8 cellular contexts compared by ENCODE assay signal in the genomic region with DNA sequence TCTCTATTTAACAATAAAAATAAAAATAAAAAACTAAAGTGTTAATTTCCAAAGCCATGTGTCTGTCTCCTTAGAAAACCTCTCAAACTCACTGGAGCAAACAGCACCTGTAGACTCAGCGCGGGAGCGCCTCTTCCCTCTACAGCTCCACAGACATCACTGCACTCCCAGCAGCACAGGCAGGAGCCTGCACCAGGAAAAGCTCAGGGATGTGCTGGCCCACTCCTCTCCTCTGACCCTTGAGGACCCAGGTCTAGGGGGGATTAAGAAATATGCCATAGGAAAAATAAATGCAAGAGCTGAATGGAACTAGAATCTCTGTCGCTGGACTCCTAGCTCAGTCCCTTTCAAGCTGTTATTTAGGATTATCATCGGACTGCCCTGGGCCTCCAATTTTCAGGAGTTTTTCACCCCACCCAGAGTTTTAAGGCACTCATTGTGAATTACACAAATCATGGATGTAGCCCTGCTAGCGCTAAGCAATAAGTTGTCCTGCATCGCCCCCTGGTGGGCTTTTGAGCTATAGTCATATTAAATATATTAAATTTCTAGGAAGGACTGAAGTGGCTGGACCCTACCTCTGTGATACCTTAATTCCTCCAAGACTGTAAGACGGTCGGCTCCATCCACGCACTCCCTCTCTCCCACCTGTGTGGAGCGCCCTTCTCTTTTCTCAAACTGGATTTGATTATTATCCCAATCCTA.
DNase-seq lines count a peak whose midpoint lies in the region; ATAC-seq and TF ChIP-seq lines count a peak whose summit lies in the region.

No MANE protein-coding gene starts in this region.

- H3K9me3 ChIP-seq in AG04450 (ENCODE audit: control insufficient read depth, insufficient read depth, low read length): peaks cover 29% of the 10 kb centered on the region

- no peak overlapping the region for H3K4me3 ChIP-seq in AG04450 (ENCODE audit: low read depth, low read length)

- POLR2A ChIA-PET in AG04450 (lab: Yijun Ruan, JAX): no interaction called here

- CTCF ChIA-PET in AG04450 (lab: Charles Lee): interaction anchor here (0.6 to 1.9 kb wide), 17 partner anchors 15 to 913 kb away, joined by 3 to 51 read pairs (median 4); no protein-coding TSS in a partner anchor

- peak; percentile 60 for ATAC-seq in GM18907 (IDR thresholded peaks at IDR 0.05; ENCODE audit: unreplicated experiment)
- ATAC-seq in left lobe of liver: peak; percentile 93
- no peak for ATAC-seq in HG03565 (IDR thresholded peaks at IDR 0.05; ENCODE audit: unreplicated experiment)

- peak; percentile 34 for DNase-seq in AG04450 (ENCODE audit: low read depth, low spot score)
- peak; percentile 6 for DNase-seq in NCI-H2196 treated with DMSO at 0.1 percent for 48 hours (lab: John Stamatoyannopoulos, UW; ENCODE audit: unreplicated experiment)
- peak; percentile 33 for DNase-seq in activated CD4-positive, CD25-positive, alpha-beta regulatory T cell treated with anti-CD3 and anti-CD28 coated beads, Interleukin-2, amount 50 U/mL, for 16 hours (ENCODE audit: low read depth, low spot score)
- peak; percentile 78 for DNase-seq in cerebellar cortex (ENCODE audit: low spot score)
- DNase-seq in left lobe of liver (ENCODE audit: low spot score): peak; percentile 65
- peak; percentile 26 to 60 for DNase-seq in stimulated activated CD4-positive, alpha-beta T cell treated with anti-CD3 and anti-CD28 coated beads, Interleukin-4, amount 100 ng/mL, for 48 hours (ENCODE audit: low read depth in 2 of 2)

- no peaks in the 10 kb centered on the region for H3K27me3 ChIP-seq in AG04450 (ENCODE audit: control insufficient read depth, insufficient read depth, low read length)

- no peak overlapping the region for H3K27ac ChIP-seq in AG04450 (ENCODE audit: low read depth, low read length)

- peak; percentile 58 for TF ChIP-seq CTCF in AG04450 (IDR thresholded peaks at IDR 0.05; ENCODE audit: low read depth, low read length)

Comparison
In these comparisons a context has a peak if more than half of its experiments do, and no peak if none do; other contexts are left out.
1. DNase-seq: peak in every context shown above with its lines; median percentile 78 in cerebellar cortex; 65 in left lobe of liver; 43 in stimulated activated CD4-positive, alpha-beta T cell treated with anti-CD3 and anti-CD28 coated beads, Interleukin-4, amount 100 ng/mL, for 48 hours; 34 in AG04450; 33 in activated CD4-positive, CD25-positive, alpha-beta regulatory T cell treated with anti-CD3 and anti-CD28 coated beads, Interleukin-2, amount 50 U/mL, for 16 hours; 6 in NCI-H2196 treated with DMSO at 0.1 percent for 48 hours.